24 cellular contexts compared by ENCODE assay signal in the genomic region with DNA sequence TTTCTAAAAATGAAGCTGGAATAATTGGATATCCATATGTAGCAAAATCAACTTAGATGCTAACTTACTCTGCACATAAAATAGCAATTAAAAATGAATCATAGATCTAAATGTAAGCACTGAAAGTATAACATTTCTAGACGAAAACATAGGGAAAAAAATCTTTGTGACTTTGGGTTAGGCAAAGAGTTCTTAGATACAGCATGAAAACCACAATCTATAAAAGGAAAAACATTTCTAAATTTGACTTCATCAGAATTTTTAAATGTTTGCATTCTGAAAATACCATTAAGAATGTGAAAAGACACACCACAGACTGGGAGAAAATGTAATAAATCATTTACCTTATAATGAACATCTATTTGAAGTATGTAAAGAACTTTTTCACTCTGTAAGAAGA.
DNase-seq lines count a peak whose midpoint lies in the region; ATAC-seq, FAIRE-seq and TF ChIP-seq lines count a peak whose summit lies in the region.
"Had no signal": no experiment of that assay in that cellular context is flagged by ENCODE, and none has a peak within 500 bp of the region (broad histone marks: within the 10 kb centered on the region; RNA-seq: fewer than 3 reads in every experiment).

No MANE protein-coding gene starts in this region.

- H3K9me2 ChIP-seq in HCT116 (ENCODE audit: insufficient read depth) (no peaks in the 10 kb centered on the region), PC-3 (replicated peaks; ENCODE audit: low read length) (no peaks in the 10 kb centered on the region)

- ATAC-seq in A549, result no peak
- no peak for ATAC-seq in HCT116
- ATAC-seq in PC-3, result no peak
- ATAC-seq: Panc1 had no signal

- no peak for TF ChIP-seq CTCF in A549 (IDR thresholded peaks at IDR 0.05)
- no peak for TF ChIP-seq CTCF in HCT116 (IDR thresholded peaks at IDR 0.05 in 2 of 3, conservative IDR thresholded peaks at IDR 0.05 in 1 of 3; ENCODE audit: borderline replicate concordance in 1 of 3, insufficient read depth in 1 of 3, low read depth in 2 of 3, low read length in 2 of 3)
- no peak for TF ChIP-seq CTCF in PC-3 (conservative IDR thresholded peaks at IDR 0.05; ENCODE audit: low read depth, low read length)
- no peak for TF ChIP-seq CTCF in testis (IDR thresholded peaks at IDR 0.05)

- H2AFZ ChIP-seq in HCT116 (ENCODE audit: low read depth, low read length, poor library complexity, severe bottlenecking) (peak overlapping the region; percentile 55), PC-3 (ENCODE audit: low read length) (peak overlapping the region; percentile 34; the same call in 1 of the 2 replicates)
- H2AFZ ChIP-seq: GM23248 had no signal

- TF ChIP-seq RAD21 in A549 (conservative IDR thresholded peaks at IDR 0.05 in 1 of 2, IDR thresholded peaks at IDR 0.05 in 1 of 2) (no peak), HCT116 (IDR thresholded peaks at IDR 0.05; ENCODE audit: low read depth) (no peak)

- H3K27me3 ChIP-seq in HCT116 (ENCODE audit: insufficient read depth, low read length), result no peaks in the 10 kb centered on the region
- no peaks in the 10 kb centered on the region for H3K27me3 ChIP-seq in PC-3 (ENCODE audit: low read length)
- H3K27me3 ChIP-seq in mesendoderm (ENCODE audit: insufficient read depth, low read length, poor library complexity), result no peaks in the 10 kb centered on the region
- H3K27me3 ChIP-seq in testis, result no peaks in the 10 kb centered on the region
- H3K27me3 ChIP-seq: BLaER1 treated with 17β-estradiol and CSF1 and Interleukin-3, amounts not matched to agents 10 nM and 100 nM had no signal

- no peaks in the 10 kb centered on the region for H3K79me1 ChIP-seq in mesendoderm (ENCODE audit: low read length)

- BruUV-seq in HCT116 (replicated peaks; lab: Mats Ljungman, UMichigan) (no TSS peak), PC-3 (replicated peaks; lab: Mats Ljungman, UMichigan) (no TSS peak)

- no peak overlapping the region for H2BK120ac ChIP-seq in mesendoderm (ENCODE audit: low read depth, low read length)

- no peaks in the 10 kb centered on the region for H3K9me3 ChIP-seq in A549
- H3K9me3 ChIP-seq in HCT116 (ENCODE audit: control insufficient read depth in 1 of 2, insufficient read depth in 1 of 2, low read depth in 1 of 2, low read length in 2 of 2), result no peaks in the 10 kb centered on the region
- H3K9me3 ChIP-seq in PC-3 (ENCODE audit: low read length), result no peaks in the 10 kb centered on the region
- H3K9me3 ChIP-seq in testis, result no peaks in the 10 kb centered on the region

- CTCF ChIA-PET in A549 (lab: Yijun Ruan, JAX) (no interaction called here), HCT116 (lab: Charles Lee) (no interaction called here), PC-3 (lab: Charles Lee) (no interaction called here)

- no peak overlapping the region for H3K18ac ChIP-seq in mesendoderm (ENCODE audit: low read length)

- no peak overlapping the region for H2BK15ac ChIP-seq in mesendoderm (replicated peaks; ENCODE audit: low read depth)

- no peak overlapping the region for H3K9ac ChIP-seq in HCT116 (ENCODE audit: low read length)
- no peak overlapping the region for H3K9ac ChIP-seq in PC-3 (ENCODE audit: low read length)
- H3K9ac ChIP-seq in mesendoderm (ENCODE audit: low read length), result no peak overlapping the region
- H3K9ac ChIP-seq: BLaER1 treated with 17β-estradiol and CSF1 and Interleukin-3, amounts not matched to agents 10 nM and 100 nM; GM23248 had no signal

- H3K56ac ChIP-seq in mesendoderm (ENCODE audit: low read length), result no peak overlapping the region

- TF ChIP-seq POLR2A in A549 (IDR thresholded peaks at IDR 0.05; ENCODE audit: low read length) (no peak), HCT116 (IDR thresholded peaks at IDR 0.05; ENCODE audit: borderline replicate concordance, extremely low read depth, insufficient read depth, insufficient read length) (no peak), testis (IDR thresholded peaks at IDR 0.05) (no peak)

- H3K4ac ChIP-seq in mesendoderm (ENCODE audit: low read depth, low read length), result no peak overlapping the region

- H2AK5ac ChIP-seq in mesendoderm (ENCODE audit: low read length), result no peak overlapping the region

- POLR2A ChIA-PET in A549 (lab: Yijun Ruan, JAX) (no interaction called here), HCT116 (lab: Charles Lee) (no interaction called here), PC-3 (lab: Charles Lee; ENCODE audit: unreplicated experiment) (no interaction called here)

- H3F3A ChIP-seq in PC-3 (ENCODE audit: low read length, unreplicated experiment), result no peaks in the 10 kb centered on the region

- H3K4me3 ChIP-seq in A549 (no peak overlapping the region), HCT116 (replicated peaks in 1 of 2; ENCODE audit: low read depth in 1 of 2, low read length in 2 of 2) (no peak overlapping the region), PC-3 (ENCODE audit: low read length) (no peak overlapping the region), mesendoderm (ENCODE audit: low read length) (no peak overlapping the region), testis (no peak overlapping the region)
- H3K4me3 ChIP-seq: BLaER1 treated with 17β-estradiol and CSF1 and Interleukin-3, amounts not matched to agents 10 nM and 100 nM; GM23248 had no signal

- DNase-seq in A549 (ENCODE audit: low read depth in 1 of 2, low spot score in 1 of 2) (no peak), HCT116 (ENCODE audit: low read depth, low spot score) (no peak), PC-3 (no peak), fibroblast of peridontal ligament (ENCODE audit: extremely low read depth) (peak; percentile 60), mesendoderm (no peak), testis (no peak), NCI-H446 (lab: John Stamatoyannopoulos, UW) (no peak)
- DNase-seq: AML-193; CD4-positive, alpha-beta T cell; GM23248; H7; KG1; NCI-H1048; NCI-H1417 treated with DMSO at 0.1 percent for 48 hours; NCI-H187 treated with DMSO at 0.1 percent for 48 hours; NCI-H2171 treated with DMSO at 0.1 percent for 48 hours; NCI-H345; NCI-H524; NCI-H82; SHP77; SW 1271 had no signal

- WGBS in A549 (ENCODE audit: missing lambda C conversion rate), result 36% methylated on average over 1 of the region's 1 CpG
- WGBS in mesendoderm (ENCODE audit: extremely low coverage, insufficient coverage, low lambda C conversion rate), result no CpG with 5 or more reads among the region's 1 CpG
- WGBS in testis, 2 donors, result 73 to 79% methylated on average over 1 of the region's 1 CpG

- H3K4me1 ChIP-seq in A549 (peaks cover 15% of the 10 kb centered on the region; the same call in 2 of the 3 replicates), HCT116 (ENCODE audit: control insufficient read depth in 1 of 2, insufficient read depth in 2 of 2, low read length in 2 of 2) (peaks cover 0 to 22% of the 10 kb centered on the region in 2 experiments; a peak in 1 of 4 replicates), PC-3 (ENCODE audit: insufficient read depth, low read length) (peaks cover 26% of the 10 kb centered on the region), mesendoderm (ENCODE audit: control insufficient read depth, low read depth, low read length) (peaks cover under 1% of the 10 kb centered on the region), testis (no peaks in the 10 kb centered on the region)

- FAIRE-seq in A549 (lab: Jason Lieb, UNC), result peak; percentile 81

- H3K79me2 ChIP-seq in HCT116 (ENCODE audit: insufficient read depth, low read length) (no peaks in the 10 kb centered on the region), PC-3 (ENCODE audit: low read length) (no peaks in the 10 kb centered on the region), mesendoderm (ENCODE audit: control insufficient read depth, insufficient read depth, low read length) (no peaks in the 10 kb centered on the region)

- no peaks in the 10 kb centered on the region for H3K36me3 ChIP-seq in HCT116 (ENCODE audit: control insufficient read depth in 1 of 2, insufficient read depth in 2 of 2, low read length in 2 of 2)
- no peaks in the 10 kb centered on the region for H3K36me3 ChIP-seq in PC-3 (ENCODE audit: low read depth, low read length)
- H3K36me3 ChIP-seq in mesendoderm (ENCODE audit: control insufficient read depth, insufficient read depth, low read length), result no peaks in the 10 kb centered on the region
- no peaks in the 10 kb centered on the region for H3K36me3 ChIP-seq in testis (ENCODE audit: low read depth, missing control alignments)
- H3K36me3 ChIP-seq: BLaER1 treated with 17β-estradiol and CSF1 and Interleukin-3, amounts not matched to agents 10 nM and 100 nM had no signal

- H3K4me2 ChIP-seq in A549 (peak overlapping the region; percentile 2; the same call in 1 of the 3 replicates), HCT116 (ENCODE audit: low read length) (no peak overlapping the region), PC-3 (ENCODE audit: low read length) (0 out of 2 replicates have a peak overlapping the region, but pooled peaks have one; percentile 13), mesendoderm (ENCODE audit: low read length) (no peak overlapping the region)
- H3K4me2 ChIP-seq: BLaER1 treated with 17β-estradiol and CSF1 and Interleukin-3, amounts not matched to agents 10 nM and 100 nM had no signal

- no peak overlapping the region for H4K8ac ChIP-seq in mesendoderm (ENCODE audit: low read depth, low read length)

- intact Hi-C loops in HCT116 (cut with micrococcal nuclease) (no loop called here), PC-3 (cut with micrococcal nuclease) (loop anchor here (10.0 kb wide), 1 partner anchor 97 kb away; no protein-coding TSS in a partner anchor), testis (cut with DNase I; ENCODE audit: low total_unique reads) (no loop called here)

- H3K27ac ChIP-seq in A549, result no peak overlapping the region
- H3K27ac ChIP-seq in HCT116 (ENCODE audit: low read depth, low read length), result no peak overlapping the region
- H3K27ac ChIP-seq in PC-3 (ENCODE audit: low read length), result no peak overlapping the region
- no peak overlapping the region for H3K27ac ChIP-seq in mesendoderm (ENCODE audit: low read depth, low read length)
- no peak overlapping the region for H3K27ac ChIP-seq in testis
- H3K27ac ChIP-seq: BLaER1 treated with 17β-estradiol and CSF1 and Interleukin-3, amounts not matched to agents 10 nM and 100 nM; GM23248; RWPE1 had no signal

- RAD21 ChIA-PET in HCT116 (lab: Charles Lee; ENCODE audit: low non-redundant PET in 1 of 2, low total read pairs in 2 of 2, uncharacterized antibody in 2 of 2, unreplicated experiment in 2 of 2), result no interaction called here

- H4K5ac ChIP-seq in mesendoderm (ENCODE audit: low read length), result no peak overlapping the region

- no peak for TF ChIP-seq EP300 in A549 (IDR thresholded peaks at IDR 0.05)

- H4K20me1 ChIP-seq in HCT116 (ENCODE audit: insufficient read depth) (no peaks in the 10 kb centered on the region), PC-3 (ENCODE audit: low read length) (no peaks in the 10 kb centered on the region)
- H4K20me1 ChIP-seq: BLaER1 treated with 17β-estradiol and CSF1 and Interleukin-3, amounts not matched to agents 10 nM and 100 nM had no signal

- no peak overlapping the region for H2BK5ac ChIP-seq in mesendoderm (ENCODE audit: low read length)

- no peak overlapping the region for H3K23ac ChIP-seq in mesendoderm (ENCODE audit: low read length)

TF ChIP-seq in A549, 52 proteins besides CTCF, POLR2A, EP300 and RAD21 (continues in another document):
- TF ChIP-seq SREBF2 (IDR thresholded peaks at IDR 0.05) (no peak), RFX5 (IDR thresholded peaks at IDR 0.05) (no peak), NPAS2 (CRISPR knock-in tag; IDR thresholded peaks at IDR 0.05; ENCODE audit: borderline replicate concordance) (no peak)

TF ChIP-seq in HCT116, 20 proteins besides CTCF, POLR2A, EP300 and RAD21 (continues in another document):
- TF ChIP-seq ELF1 (IDR thresholded peaks at IDR 0.05; ENCODE audit: borderline replicate concordance, low read depth) (no peak), ZFX (IDR thresholded peaks at IDR 0.05) (no peak)

Comparison
In these comparisons a context has a peak if more than half of its experiments do, and no peak if none do; other contexts are left out.
1. H3K4me2 ChIP-seq: peak in A549 (single experiment) and PC-3 (single experiment); none in HCT116 (single experiment) and mesendoderm (single experiment).